26 cellular contexts compared by ENCODE assay signal in the genomic region with DNA sequence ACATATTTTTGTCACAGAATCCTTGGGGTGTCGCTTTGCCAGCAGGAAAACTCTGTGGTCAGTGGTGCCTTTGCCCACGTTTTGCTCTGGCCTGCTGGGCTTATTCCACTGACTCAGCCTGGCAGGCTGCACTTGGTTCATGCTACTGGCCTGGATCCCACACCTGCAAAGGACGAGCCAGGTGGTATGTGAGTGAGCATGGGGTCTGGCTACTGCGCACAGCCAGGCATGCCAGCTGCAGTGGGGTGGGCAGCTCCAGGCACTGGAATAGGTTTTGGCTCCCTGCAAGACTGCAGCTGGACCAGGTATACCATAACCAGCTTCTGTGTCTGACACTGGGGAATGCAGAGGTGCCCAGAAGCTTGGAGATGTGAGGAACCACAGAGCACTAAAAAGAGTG.
"Had no signal": no experiment of that assay in that cellular context is flagged by ENCODE, and none has a peak within 500 bp of the region (broad histone marks: within the 10 kb centered on the region; RNA-seq: fewer than 3 reads in every experiment).

No MANE protein-coding gene starts in this region.

- H3K27me3 ChIP-seq: SJSA1 had no signal

- H3K27ac Mint-ChIP-seq: IgD-negative memory B cell had no signal

- H3K9ac ChIP-seq: KMS-11 had no signal

- ATAC-seq: K562 had no signal

- H3K4me2 ChIP-seq: KMS-11 had no signal

- DNase-seq: Kasumi-1, MM.1S, MV-4-11, NCI-H1048, NCI-H1105, NCI-H1417 treated with DMSO at 0.1 percent for 48 hours, NCI-H146, NCI-H1694 treated with DMSO at 0.1 percent for 48 hours, NCI-H1930, NCI-H2081, NCI-H2107, NCI-H226, NCI-H446, NCI-H510A, NCI-H524 treated with DMSO at 0.1 percent for 48 hours, NCI-H69, NCI-H774, Right ventricle myocardium superior, RPMI8226, SIG-M5 had no signal

- H3K36me3 ChIP-seq: SJSA1 had no signal

- H3K9me3 ChIP-seq: SJSA1 had no signal

- H3K27ac ChIP-seq: KMS-11, SJSA1, SK-N-MC had no signal

- H3K4me1 ChIP-seq: SJSA1 had no signal

- H3K4me3 Mint-ChIP-seq: IgD-negative memory B cell had no signal

- FAIRE-seq: K562, RCC 7860 had no signal

- H3K4me3 ChIP-seq: K562, SJSA1, SK-N-MC had no signal
